Comparison of ENCODE assay signal across 1 cellular context in the genomic region with DNA sequence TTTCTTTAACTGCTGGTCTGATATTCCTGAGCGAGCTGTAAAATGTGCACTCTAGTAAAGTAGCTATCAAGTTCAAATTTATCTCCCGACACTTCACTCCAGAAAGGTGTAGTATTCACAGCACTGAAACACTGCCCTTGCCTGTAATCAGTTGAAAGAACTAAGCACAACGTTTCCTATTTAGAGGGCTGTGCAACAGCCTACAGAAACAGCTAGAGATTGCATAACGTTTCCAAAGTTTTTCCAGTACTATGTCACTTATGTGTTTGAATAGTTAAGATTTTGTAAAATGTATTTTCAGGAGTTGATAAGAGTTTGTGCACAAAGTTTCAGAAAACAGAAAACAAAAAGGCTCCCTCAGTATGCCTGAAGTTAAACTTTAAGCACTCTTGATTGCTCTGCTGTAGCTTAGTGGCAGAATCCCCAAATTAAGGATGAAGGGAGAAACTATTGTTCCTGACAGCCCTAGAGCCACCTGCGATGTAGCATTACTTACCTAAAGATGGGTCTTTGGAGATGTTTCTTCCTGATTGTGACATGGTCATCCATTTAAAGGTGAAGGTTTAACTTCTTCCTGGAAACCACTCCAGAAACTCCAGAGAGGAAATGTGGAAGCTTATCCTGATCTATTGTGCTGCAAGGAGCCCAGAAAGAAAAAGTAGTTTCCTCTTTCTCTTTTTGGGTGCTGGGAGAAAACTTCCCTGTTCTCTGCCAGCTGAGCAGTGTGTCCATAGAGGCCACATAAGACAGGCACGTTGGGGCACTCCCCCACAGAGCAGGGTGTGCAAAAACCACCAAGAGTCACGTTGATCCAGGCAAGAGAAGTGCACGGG.
TF ChIP-seq lines count a peak whose summit lies in the region.

No MANE protein-coding gene starts in this region.

TF ChIP-seq in WTC11, 78 proteins besides CTCF, POLR2A, EP300 and RAD21 (continued from another document):
- TF ChIP-seq, protein P1, sequence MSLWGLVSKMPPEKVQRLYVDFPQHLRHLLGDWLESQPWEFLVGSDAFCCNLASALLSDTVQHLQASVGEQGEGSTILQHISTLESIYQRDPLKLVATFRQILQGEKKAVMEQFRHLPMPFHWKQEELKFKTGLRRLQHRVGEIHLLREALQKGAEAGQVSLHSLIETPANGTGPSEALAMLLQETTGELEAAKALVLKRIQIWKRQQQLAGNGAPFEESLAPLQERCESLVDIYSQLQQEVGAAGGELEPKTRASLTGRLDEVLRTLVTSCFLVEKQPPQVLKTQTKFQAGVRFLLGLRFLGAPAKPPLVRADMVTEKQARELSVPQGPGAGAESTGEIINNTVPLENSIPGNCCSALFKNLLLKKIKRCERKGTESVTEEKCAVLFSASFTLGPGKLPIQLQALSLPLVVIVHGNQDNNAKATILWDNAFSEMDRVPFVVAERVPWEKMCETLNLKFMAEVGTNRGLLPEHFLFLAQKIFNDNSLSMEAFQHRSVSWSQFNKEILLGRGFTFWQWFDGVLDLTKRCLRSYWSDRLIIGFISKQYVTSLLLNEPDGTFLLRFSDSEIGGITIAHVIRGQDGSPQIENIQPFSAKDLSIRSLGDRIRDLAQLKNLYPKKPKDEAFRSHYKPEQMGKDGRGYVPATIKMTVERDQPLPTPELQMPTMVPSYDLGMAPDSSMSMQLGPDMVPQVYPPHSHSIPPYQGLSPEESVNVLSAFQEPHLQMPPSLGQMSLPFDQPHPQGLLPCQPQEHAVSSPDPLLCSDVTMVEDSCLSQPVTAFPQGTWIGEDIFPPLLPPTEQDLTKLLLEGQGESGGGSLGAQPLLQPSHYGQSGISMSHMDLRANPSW (CRISPR knock-in tag; conservative IDR thresholded peaks at IDR 0.05; ENCODE audit: low read depth), result no peak
- TF ChIP-seq, protein P2, sequence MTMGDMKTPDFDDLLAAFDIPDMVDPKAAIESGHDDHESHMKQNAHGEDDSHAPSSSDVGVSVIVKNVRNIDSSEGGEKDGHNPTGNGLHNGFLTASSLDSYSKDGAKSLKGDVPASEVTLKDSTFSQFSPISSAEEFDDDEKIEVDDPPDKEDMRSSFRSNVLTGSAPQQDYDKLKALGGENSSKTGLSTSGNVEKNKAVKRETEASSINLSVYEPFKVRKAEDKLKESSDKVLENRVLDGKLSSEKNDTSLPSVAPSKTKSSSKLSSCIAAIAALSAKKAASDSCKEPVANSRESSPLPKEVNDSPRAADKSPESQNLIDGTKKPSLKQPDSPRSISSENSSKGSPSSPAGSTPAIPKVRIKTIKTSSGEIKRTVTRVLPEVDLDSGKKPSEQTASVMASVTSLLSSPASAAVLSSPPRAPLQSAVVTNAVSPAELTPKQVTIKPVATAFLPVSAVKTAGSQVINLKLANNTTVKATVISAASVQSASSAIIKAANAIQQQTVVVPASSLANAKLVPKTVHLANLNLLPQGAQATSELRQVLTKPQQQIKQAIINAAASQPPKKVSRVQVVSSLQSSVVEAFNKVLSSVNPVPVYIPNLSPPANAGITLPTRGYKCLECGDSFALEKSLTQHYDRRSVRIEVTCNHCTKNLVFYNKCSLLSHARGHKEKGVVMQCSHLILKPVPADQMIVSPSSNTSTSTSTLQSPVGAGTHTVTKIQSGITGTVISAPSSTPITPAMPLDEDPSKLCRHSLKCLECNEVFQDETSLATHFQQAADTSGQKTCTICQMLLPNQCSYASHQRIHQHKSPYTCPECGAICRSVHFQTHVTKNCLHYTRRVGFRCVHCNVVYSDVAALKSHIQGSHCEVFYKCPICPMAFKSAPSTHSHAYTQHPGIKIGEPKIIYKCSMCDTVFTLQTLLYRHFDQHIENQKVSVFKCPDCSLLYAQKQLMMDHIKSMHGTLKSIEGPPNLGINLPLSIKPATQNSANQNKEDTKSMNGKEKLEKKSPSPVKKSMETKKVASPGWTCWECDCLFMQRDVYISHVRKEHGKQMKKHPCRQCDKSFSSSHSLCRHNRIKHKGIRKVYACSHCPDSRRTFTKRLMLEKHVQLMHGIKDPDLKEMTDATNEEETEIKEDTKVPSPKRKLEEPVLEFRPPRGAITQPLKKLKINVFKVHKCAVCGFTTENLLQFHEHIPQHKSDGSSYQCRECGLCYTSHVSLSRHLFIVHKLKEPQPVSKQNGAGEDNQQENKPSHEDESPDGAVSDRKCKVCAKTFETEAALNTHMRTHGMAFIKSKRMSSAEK (CRISPR knock-in tag; IDR thresholded peaks at IDR 0.05; ENCODE audit: borderline replicate concordance), result no peak
- TF ChIP-seq CBFB (CRISPR knock-in tag; IDR thresholded peaks at IDR 0.05; ENCODE audit: low read depth) (no peak), E2F4 (CRISPR knock-in tag; IDR thresholded peaks at IDR 0.05; ENCODE audit: borderline replicate concordance, low read depth) (no peak), HMGA2 (CRISPR knock-in tag; IDR thresholded peaks at IDR 0.05) (no peak), SMAD3 (CRISPR knock-in tag; IDR thresholded peaks at IDR 0.05; ENCODE audit: borderline replicate concordance) (no peak), ZNF281 (CRISPR knock-in tag; IDR thresholded peaks at IDR 0.05) (no peak), HMGXB4 (CRISPR knock-in tag; IDR thresholded peaks at IDR 0.05) (no peak), RORB (CRISPR knock-in tag; IDR thresholded peaks at IDR 0.05) (no peak), KAT7 (CRISPR knock-in tag; IDR thresholded peaks at IDR 0.05; ENCODE audit: borderline replicate concordance) (no peak)
- TF ChIP-seq, protein P3, sequence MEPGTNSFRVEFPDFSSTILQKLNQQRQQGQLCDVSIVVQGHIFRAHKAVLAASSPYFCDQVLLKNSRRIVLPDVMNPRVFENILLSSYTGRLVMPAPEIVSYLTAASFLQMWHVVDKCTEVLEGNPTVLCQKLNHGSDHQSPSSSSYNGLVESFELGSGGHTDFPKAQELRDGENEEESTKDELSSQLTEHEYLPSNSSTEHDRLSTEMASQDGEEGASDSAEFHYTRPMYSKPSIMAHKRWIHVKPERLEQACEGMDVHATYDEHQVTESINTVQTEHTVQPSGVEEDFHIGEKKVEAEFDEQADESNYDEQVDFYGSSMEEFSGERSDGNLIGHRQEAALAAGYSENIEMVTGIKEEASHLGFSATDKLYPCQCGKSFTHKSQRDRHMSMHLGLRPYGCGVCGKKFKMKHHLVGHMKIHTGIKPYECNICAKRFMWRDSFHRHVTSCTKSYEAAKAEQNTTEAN (CRISPR knock-in tag; IDR thresholded peaks at IDR 0.05), result no peak
